11 cellular contexts compared by ENCODE assay signal in genomic region chr7:593324-594115, GRCh38.
DNase-seq lines count a peak whose midpoint lies in the region; ATAC-seq lines count a peak whose summit lies in the region.
"Had no signal": no experiment of that assay in that cellular context is flagged by ENCODE, and none has a peak within 500 bp of the region (broad histone marks: within the 10 kb centered on the region; RNA-seq: fewer than 3 reads in every experiment).

No MANE protein-coding gene starts in this region.

- DNase-seq in G401 (ENCODE audit: low spot score) (peak; percentile 37), UCSD-AML1 (lab: John Stamatoyannopoulos, UW; ENCODE audit: unreplicated experiment) (peak; percentile 53), medulla oblongata (ENCODE audit: extremely low spot score) (peak; percentile 35), NCI-H526 (lab: John Stamatoyannopoulos, UW) (no peak), NK-92 (lab: John Stamatoyannopoulos, UW; ENCODE audit: unreplicated experiment) (no peak), dedifferentiated amniotic fluid mesenchymal stem cell (ENCODE audit: extremely low spot score) (no peak), RPMI8226 (no peak)
- DNase-seq: DMS 273 treated with DMSO at 0.1 percent for 48 hours; effector CD4-positive, alpha-beta T cell; SW 1271 had no signal

- ATAC-seq in GM19025 (IDR thresholded peaks at IDR 0.05; ENCODE audit: low read depth, unreplicated experiment), result peak; percentile 55

- in situ Hi-C loops in G401 (cut with HindIII; ENCODE audit: low sequenced_read_pairs), result no loop called here

Comparison
In these comparisons a context has a peak if more than half of its experiments do, and no peak if none do; other contexts are left out.
1. DNase-seq: peak in G401 (single experiment), UCSD-AML1 (single experiment) and medulla oblongata (single experiment); none in NCI-H526 (0 of 2), NK-92 (single experiment), dedifferentiated amniotic fluid mesenchymal stem cell (single experiment) and RPMI8226 (single experiment).